ENCODE assay signal across 1 cellular context in genomic region chr12:13103391-13104033, GRCh38.
TF ChIP-seq lines count a peak whose summit lies in the region.

Gene GSG1, minus strand, starts transcription at chr12:13103667. Its CDS starts 155 bp downstream, at chr12:13103512.

TF ChIP-seq in H1, 55 proteins besides CTCF, POLR2A, EP300 and RAD21:
- TF ChIP-seq TAF7 (optimal IDR thresholded peaks at IDR 0.05; ENCODE audit: borderline replicate concordance, low read depth, low read length) (no peak), ZNF274 (IDR thresholded peaks at IDR 0.05; ENCODE audit: borderline replicate concordance, extremely low read depth, low read length) (no peak), YY1 (IDR thresholded peaks at IDR 0.05; ENCODE audit: low read depth, low read length) (no peak), KDM1A (IDR thresholded peaks at IDR 0.05; ENCODE audit: borderline replicate concordance, low read length) (no peak), CTBP2 (IDR thresholded peaks at IDR 0.05; ENCODE audit: borderline replicate concordance, insufficient read depth, insufficient read length, low read length) (no peak), JUND (IDR thresholded peaks at IDR 0.05; ENCODE audit: low read length) (no peak), SRF (IDR thresholded peaks at IDR 0.05; ENCODE audit: low read depth, low read length) (no peak), SP1 (IDR thresholded peaks at IDR 0.05; ENCODE audit: low read depth, low read length) (no peak), HDAC6 (IDR thresholded peaks at IDR 0.05; ENCODE audit: low read depth, low read length) (no peak), USF2 (IDR thresholded peaks at IDR 0.05; ENCODE audit: low read length) (no peak), SIRT6 (IDR thresholded peaks at IDR 0.05; ENCODE audit: low read length) (no peak), RFX5 (IDR thresholded peaks at IDR 0.05; ENCODE audit: borderline replicate concordance, low read depth, low read length) (no peak), E2F6 (IDR thresholded peaks at IDR 0.05) (no peak), EZH2 (IDR thresholded peaks at IDR 0.05; ENCODE audit: low read depth, low read length, severe bottlenecking) (no peak)
